ENCODE assay signal across 1 cellular context in genomic region chr19:14496849-14497346, GRCh38.
TF ChIP-seq lines count a peak whose summit lies in the region.

No MANE protein-coding gene starts in this region.

TF ChIP-seq in K562, 482 proteins besides CTCF, POLR2A, EP300 and RAD21:
- TF ChIP-seq BACH1 (tag; IDR thresholded peaks at IDR 0.05), result 0 out of 2 replicates have a peak, but pooled peaks have one; percentile 32
- TF ChIP-seq ZFP36 (IDR thresholded peaks at IDR 0.05; ENCODE audit: low read depth, low read length, partially characterized antibody), result peak; percentile 63
- TF ChIP-seq NBN (IDR thresholded peaks at IDR 0.05; ENCODE audit: low read depth), result 0 out of 2 replicates have a peak, but pooled peaks have one; percentile 15
- TF ChIP-seq FOXK1 (CRISPR knock-in tag; IDR thresholded peaks at IDR 0.05; ENCODE audit: borderline replicate concordance), result 0 out of 2 replicates have a peak, but pooled peaks have one; percentile 37
- no peak for TF ChIP-seq NR2C2 (CRISPR knock-in tag; IDR thresholded peaks at IDR 0.05)
- peak; percentile 43; the same call in 1 of the 2 replicates for TF ChIP-seq NR2C2 (tag; IDR thresholded peaks at IDR 0.05)
- TF ChIP-seq FOXP4 (CRISPR knock-in tag; IDR thresholded peaks at IDR 0.05; ENCODE audit: borderline replicate concordance), result 0 out of 2 replicates have a peak, but pooled peaks have one; percentile 16
- TF ChIP-seq FOSL1 (tag; conservative IDR thresholded peaks at IDR 0.05), result 0 out of 2 replicates have a peak, but pooled peaks have one; percentile 3
- no peak for TF ChIP-seq ZKSCAN8 (CRISPR knock-in tag; IDR thresholded peaks at IDR 0.05)
- TF ChIP-seq ARID4B (CRISPR knock-in tag; IDR thresholded peaks at IDR 0.05), result peak; percentile 47; the same call in 1 of the 2 replicates
- no peak for TF ChIP-seq ZNF224 (CRISPR knock-in tag; IDR thresholded peaks at IDR 0.05)
- 0 out of 4 replicates have a peak, but pooled peaks of 1 of the 2 experiments have one; percentile 35 for TF ChIP-seq TEAD1 (CRISPR knock-in tag; IDR thresholded peaks at IDR 0.05)
- peak; percentile 7 for TF ChIP-seq PRDM10 (IDR thresholded peaks at IDR 0.05; ENCODE audit: partially characterized antibody)
- no peak for TF ChIP-seq ZNF75A (CRISPR knock-in tag; IDR thresholded peaks at IDR 0.05)
- TF ChIP-seq E2F5 (CRISPR knock-in tag; IDR thresholded peaks at IDR 0.05), result 0 out of 2 replicates have a peak, but pooled peaks have one; percentile 21
- no peak for TF ChIP-seq LARP7 (IDR thresholded peaks at IDR 0.05)
- peak; percentile 19; the same call in 1 of the 2 replicates for TF ChIP-seq ZEB2 (IDR thresholded peaks at IDR 0.05)
- TF ChIP-seq FOXA3 (CRISPR knock-in tag; conservative IDR thresholded peaks at IDR 0.05 in 1 of 2, IDR thresholded peaks at IDR 0.05 in 1 of 2), result 0 out of 4 replicates have a peak, but pooled peaks of 1 of the 2 experiments have one; percentile 41
- peak in 1 of 2 experiments; percentile 18; a peak in 1 of 4 replicates for TF ChIP-seq KDM1A (IDR thresholded peaks at IDR 0.05)
- TF ChIP-seq CBFA2T3 (IDR thresholded peaks at IDR 0.05), result 0 out of 2 replicates have a peak, but pooled peaks have one; percentile 19
- no peak for TF ChIP-seq NEUROD1 (IDR thresholded peaks at IDR 0.05; ENCODE audit: borderline replicate concordance, low read depth, low read length, partially characterized antibody)
